Comparison of ENCODE assay signal across 24 cellular contexts in genomic region chr13:33112745-33113144, GRCh38.
DNase-seq lines count a peak whose midpoint lies in the region; ATAC-seq and TF ChIP-seq lines count a peak whose summit lies in the region.
"Had no signal": no experiment of that assay in that cellular context is flagged by ENCODE, and none has a peak within 500 bp of the region (broad histone marks: within the 10 kb centered on the region; RNA-seq: fewer than 3 reads in every experiment).

No MANE protein-coding gene starts in this region.

- no peaks in the 10 kb centered on the region for H3K27me3 ChIP-seq in breast epithelium
- no peaks in the 10 kb centered on the region for H3K27me3 ChIP-seq in right cardiac atrium (ENCODE audit: control insufficient read depth, insufficient read depth)

- ATAC-seq in right cardiac atrium (peak in 1 of 2 donors; percentile 8), GM21723 (IDR thresholded peaks at IDR 0.05; ENCODE audit: unreplicated experiment) (no peak), HG02798 (IDR thresholded peaks at IDR 0.05; ENCODE audit: poor library complexity, unreplicated experiment) (no peak)
- ATAC-seq: K562 had no signal

- H3K4me1 ChIP-seq in breast epithelium (peaks cover 0 to 8% of the 10 kb centered on the region in 2 donors), right cardiac atrium (ENCODE audit: control insufficient read depth, insufficient read depth, low read length) (peaks cover 17% of the 10 kb centered on the region)

- no peak overlapping the region for H3K4me3 ChIP-seq in breast epithelium
- no peak overlapping the region for H3K4me3 ChIP-seq in right cardiac atrium (ENCODE audit: low read length)
- H3K4me3 ChIP-seq: K562, SK-N-MC had no signal

- H3K9me3 ChIP-seq in breast epithelium (no peaks in the 10 kb centered on the region), right cardiac atrium (ENCODE audit: control insufficient read depth, low read length) (no peaks in the 10 kb centered on the region)

- TF ChIP-seq POLR2A in breast epithelium (IDR thresholded peaks at IDR 0.05): no peak

- 57% methylated on average over 11 of the region's 11 CpGs for WGBS in right cardiac atrium

- peak; percentile 14 for DNase-seq in ELF-1 (ENCODE audit: low read depth, low spot score)
- DNase-seq in breast epithelium (ENCODE audit: low spot score in 2 of 2): no peak
- DNase-seq in right cardiac atrium: peak in 2 of 3 donors; percentile 65
- DNase-seq in smooth muscle cell of the brain vasculature (ENCODE audit: low read depth, low spot score): peak; percentile 73
- DNase-seq in activated CD4-positive, alpha-beta T cell treated with anti-CD3 and anti-CD28 coated beads, Interleukin-2, amount 50 U/mL, for 4 hours: no peak
- DNase-seq in kidney tubule cell (ENCODE audit: low spot score): no peak
- DNase-seq: activated CD4-positive, CD25-positive, alpha-beta regulatory T cell treated with anti-CD3 and anti-CD28 coated beads, Interleukin-2, amount 50 U/mL, for 72 hours; activated gamma-delta T cell; anterior cingulate cortex; COR-L47; cortex of kidney; GF-D8; head of caudate nucleus; NCI-H1092 treated with DMSO at 0.1 percent for 48 hours; NCI-H2171; NCI-H774; retina; stimulated activated CD4-positive, alpha-beta T cell treated with anti-CD3 and anti-CD28 coated beads, Interleukin-1b, Interleukin-23, amount 100 ng/mL, for 48 hours; T-helper 9 cell had no signal

- H3K27ac ChIP-seq in breast epithelium: peak overlapping the region; percentile 78 to 82
- peak overlapping the region; percentile 36 for H3K27ac ChIP-seq in right cardiac atrium (ENCODE audit: low read length)
- H3K27ac ChIP-seq: HL-60 had no signal

- no peaks in the 10 kb centered on the region for H3K36me3 ChIP-seq in breast epithelium

- intact Hi-C loops in breast epithelium (cut with DNase I; ENCODE audit: low total_unique reads): no loop called here
- intact Hi-C loops in right cardiac atrium (cut with DNase I): loop anchor here in 1 of 4 donors (5.0 to 10.0 kb wide), 2 partner anchors 378 to 430 kb away; no protein-coding TSS in a partner anchor

- no peak for TF ChIP-seq CTCF in breast epithelium (IDR thresholded peaks at IDR 0.05)

Comparison
In these comparisons a context has a peak if more than half of its experiments do, and no peak if none do; other contexts are left out.
1. DNase-seq: peak in ELF-1 (single experiment), right cardiac atrium (2 of 3) and smooth muscle cell of the brain vasculature (single experiment); none in breast epithelium (0 of 2), activated CD4-positive, alpha-beta T cell treated with anti-CD3 and anti-CD28 coated beads, Interleukin-2, amount 50 U/mL, for 4 hours (0 of 2) and kidney tubule cell (single experiment).